ENCODE assay signal across 8 cellular contexts in genomic region chr12:119208626-119209061, GRCh38. TPM values are rescaled to one million over a fixed set of nuclear protein-coding genes. Genes with fewer than 3 reads are reported as not detected.
DNase-seq lines count a peak whose midpoint lies in the region; ATAC-seq and TF ChIP-seq lines count a peak whose summit lies in the region.

No MANE protein-coding gene starts in this region.

- H3K23ac ChIP-seq in H9 (ENCODE audit: insufficient read length, low read depth, low read length): no peak overlapping the region

- no peak for ATAC-seq in GM21526 (IDR thresholded peaks at IDR 0.05; ENCODE audit: low FRiP score, unreplicated experiment)

- H3K14ac ChIP-seq in H9 (ENCODE audit: insufficient read depth, low read length): peak overlapping the region; percentile 74

- no peak overlapping the region for H2BK12ac ChIP-seq in H9 (ENCODE audit: insufficient read length, low read depth, low read length)

- no peak for TF ChIP-seq CTCF in H9 (conservative IDR thresholded peaks at IDR 0.05)
- no peak for TF ChIP-seq CTCF in adrenal gland (IDR thresholded peaks at IDR 0.05)
- TF ChIP-seq CTCF in right atrium auricular region (IDR thresholded peaks at IDR 0.05): no peak
- TF ChIP-seq CTCF in smooth muscle cell (IDR thresholded peaks at IDR 0.05; ENCODE audit: borderline replicate concordance, insufficient read depth, poor library complexity, severe bottlenecking): no peak
- TF ChIP-seq CTCF in GM10266 (IDR thresholded peaks at IDR 0.05; ENCODE audit: control insufficient read depth, insufficient read depth, low read depth, missing control alignments): no peak
- no peak for TF ChIP-seq CTCF in CD14-positive monocyte (IDR thresholded peaks at IDR 0.05)

- H4K5ac ChIP-seq in H9 (ENCODE audit: insufficient read length, low read depth, low read length): no peak overlapping the region

- H2BK120ac ChIP-seq in H9 (ENCODE audit: low read depth, low read length, poor library complexity, severe bottlenecking): peak overlapping the region; percentile 83

- no peak overlapping the region for H3K56ac ChIP-seq in H9 (ENCODE audit: insufficient read length, low read depth, low read length)

- no peak overlapping the region for H3K9ac ChIP-seq in H9 (ENCODE audit: extremely low read depth, insufficient read length, low read length)
- H3K9ac ChIP-seq in smooth muscle cell (ENCODE audit: low read depth): peak overlapping the region; percentile 32

- H3K4ac ChIP-seq in H9 (ENCODE audit: low read depth, low read length): no peak overlapping the region; the same call in 1 of the 2 replicates

- no peak overlapping the region for H3K4me2 ChIP-seq in H9 (ENCODE audit: insufficient read depth, insufficient read length, low read length)
- H3K4me2 ChIP-seq in smooth muscle cell: no peak overlapping the region

- no peaks in the 10 kb centered on the region for H3K79me1 ChIP-seq in H9 (ENCODE audit: insufficient read depth, low read depth, low read length, poor library complexity, severe bottlenecking)

- H3K9me3 ChIP-seq in H9 (ENCODE audit: control insufficient read depth, low read depth, low read length): no peaks in the 10 kb centered on the region
- H3K9me3 ChIP-seq in adrenal gland (replicated peaks in 1 of 3): no peaks in the 10 kb centered on the region
- no peaks in the 10 kb centered on the region for H3K9me3 ChIP-seq in right atrium auricular region
- H3K9me3 ChIP-seq in smooth muscle cell (replicated peaks; ENCODE audit: low read depth): no peaks in the 10 kb centered on the region
- H3K9me3 ChIP-seq in effector memory CD4-positive, alpha-beta T cell (ENCODE audit: control insufficient read depth, low read length): no peaks in the 10 kb centered on the region

- TF ChIP-seq POLR2A in adrenal gland (IDR thresholded peaks at IDR 0.05): no peak

- H4K91ac ChIP-seq in H9 (ENCODE audit: insufficient read length, low read depth, low read length): no peak overlapping the region

- H3K4me1 Mint-ChIP-seq in H9 (peaks cover 55 to 61% of the 10 kb centered on the region in 2 experiments), CD14-positive monocyte (no peaks in the 10 kb centered on the region)

- H2AFZ ChIP-seq in H9 (ENCODE audit: low read length) (no peak overlapping the region), smooth muscle cell (ENCODE audit: low read depth) (no peak overlapping the region)

- H3K4me3 ChIP-seq in adrenal gland (no peak overlapping the region), right atrium auricular region (no peak overlapping the region), smooth muscle cell (no peak overlapping the region)
- no peak overlapping the region for H3K4me3 ChIP-seq in effector memory CD4-positive, alpha-beta T cell (ENCODE audit: insufficient read depth, low read depth, low read length, poor library complexity, severe bottlenecking)

- H4K20me1 ChIP-seq in H9 (ENCODE audit: control insufficient read depth, insufficient read depth, insufficient read length) (no peaks in the 10 kb centered on the region), smooth muscle cell (ENCODE audit: low read depth) (no peaks in the 10 kb centered on the region)

- H3K27me3 ChIP-seq in H9 (ENCODE audit: insufficient read depth, low read length) (no peaks in the 10 kb centered on the region), adrenal gland (no peaks in the 10 kb centered on the region), right atrium auricular region (no peaks in the 10 kb centered on the region), smooth muscle cell (ENCODE audit: low read depth) (no peaks in the 10 kb centered on the region)
- no peaks in the 10 kb centered on the region for H3K27me3 ChIP-seq in effector memory CD4-positive, alpha-beta T cell (replicated peaks; ENCODE audit: control insufficient read depth, insufficient read depth, low read length, poor library complexity, severe bottlenecking)

- H3K36me3 Mint-ChIP-seq in H9 (ENCODE audit: insufficient read depth in 1 of 3, low read depth in 3 of 3) (no peaks in the 10 kb centered on the region), CD14-positive monocyte (no peaks in the 10 kb centered on the region)

- H2AK5ac ChIP-seq in H9 (ENCODE audit: insufficient read length, low read length): no peak overlapping the region

- no peak overlapping the region for H3K4me3 Mint-ChIP-seq in H9
- H3K4me3 Mint-ChIP-seq in CD14-positive monocyte: no peak overlapping the region

- no CpG with 5 or more reads among the region's 6 CpGs for WGBS in H9 (ENCODE audit: extremely low coverage, insufficient read length, low lambda C conversion rate)
- 31 to 57% (median 34%) methylated on average over 3 to 6 of the region's 6 CpGs for WGBS in adrenal gland, 4 donors
- 61% methylated on average over 6 of the region's 6 CpGs for WGBS in smooth muscle cell (ENCODE audit: low lambda C conversion rate)

- no peaks in the 10 kb centered on the region for H3F3A ChIP-seq in smooth muscle cell (ENCODE audit: low read depth)

- H3K4me1 ChIP-seq in H9 (ENCODE audit: insufficient read depth, low read length) (peaks cover 4% of the 10 kb centered on the region; the same call in 1 of the 2 replicates), adrenal gland (replicated peaks in 1 of 2) (no peaks in the 10 kb centered on the region), right atrium auricular region (peaks cover 0 to 38% of the 10 kb centered on the region in 2 donors), smooth muscle cell (ENCODE audit: low read depth) (peaks cover 11% of the 10 kb centered on the region)
- no peaks in the 10 kb centered on the region for H3K4me1 ChIP-seq in effector memory CD4-positive, alpha-beta T cell (ENCODE audit: control insufficient read depth, insufficient read depth, low read length, poor library complexity, severe bottlenecking)

- DNase-seq in H9 (peak; percentile 76), adrenal gland (peak in 5 of 7 donors; percentile 6 to 80 (median 23)), right atrium auricular region (ENCODE audit: low spot score) (peak; percentile 96), smooth muscle cell (lab: John Stamatoyannopoulos, UW; ENCODE audit: unreplicated experiment) (no peak), GM10266 (ENCODE audit: extremely low spot score) (no peak), CD14-positive monocyte (ENCODE audit: low spot score) (no peak)
- no peak for DNase-seq in effector memory CD4-positive, alpha-beta T cell

- no peaks in the 10 kb centered on the region for H3K79me2 ChIP-seq in H9 (ENCODE audit: insufficient read depth, low read length)
- H3K79me2 ChIP-seq in smooth muscle cell (ENCODE audit: low read depth): no peaks in the 10 kb centered on the region

- H2BK15ac ChIP-seq in H9 (ENCODE audit: low read depth, low read length): no peak overlapping the region

- no peaks in the 10 kb centered on the region for H3K23me2 ChIP-seq in H9 (ENCODE audit: insufficient read length, low read depth, low read length, poor library complexity, severe bottlenecking)

- peak overlapping the region; percentile 1 for H3T11ph ChIP-seq in H9 (ENCODE audit: low read length)

- H3K36me3 ChIP-seq in adrenal gland (replicated peaks in 1 of 2): no peaks in the 10 kb centered on the region
- no peaks in the 10 kb centered on the region for H3K36me3 ChIP-seq in right atrium auricular region
- no peaks in the 10 kb centered on the region for H3K36me3 ChIP-seq in smooth muscle cell (ENCODE audit: low read depth)
- no peaks in the 10 kb centered on the region for H3K36me3 ChIP-seq in effector memory CD4-positive, alpha-beta T cell (ENCODE audit: control insufficient read depth, insufficient read depth, low read length)

- H2BK5ac ChIP-seq in H9 (ENCODE audit: insufficient read length, low read length): no peak overlapping the region

- intact Hi-C loops in adrenal gland (cut with DNase I): no loop called here
- intact Hi-C loops in CD14-positive monocyte (cut with micrococcal nuclease): no loop called here

- peak overlapping the region; percentile 77 for H3K18ac ChIP-seq in H9 (ENCODE audit: insufficient read length, low read depth, low read length)

- no peak overlapping the region for H2BK20ac ChIP-seq in H9 (ENCODE audit: low read depth, low read length, poor library complexity, severe bottlenecking)

- no peak overlapping the region for H3K27ac ChIP-seq in H9 (ENCODE audit: insufficient read length, low read depth, low read length)
- no peak overlapping the region for H3K27ac ChIP-seq in adrenal gland
- peak overlapping the region; percentile 73 to 87 for H3K27ac ChIP-seq in right atrium auricular region
- H3K27ac ChIP-seq in smooth muscle cell (ENCODE audit: low read depth): no peak overlapping the region
- no peak overlapping the region for H3K27ac ChIP-seq in effector memory CD4-positive, alpha-beta T cell (ENCODE audit: insufficient read depth, low read length, poor library complexity, severe bottlenecking)

- H4K8ac ChIP-seq in H9 (replicated peaks; ENCODE audit: insufficient read length, low read depth, low read length): no peak overlapping the region

- H3K27me3 Mint-ChIP-seq in H9 (ENCODE audit: low read depth): no peaks in the 10 kb centered on the region
- H3K27me3 Mint-ChIP-seq in CD14-positive monocyte (ENCODE audit: low read depth in 3 of 3): no peaks in the 10 kb centered on the region

- peak overlapping the region in 2 of 3 experiments; percentile 21 to 92; a peak in 3 of 7 replicates for H3K27ac Mint-ChIP-seq in H9
- no peak overlapping the region for H3K27ac Mint-ChIP-seq in CD14-positive monocyte

- H3K9me3 Mint-ChIP-seq in H9 (no peaks in the 10 kb centered on the region), CD14-positive monocyte (no peaks in the 10 kb centered on the region)

RNA-seq across cellular contexts. Expression of gene HSPB8, which starts 29.9 kb away (rescaled TPM):
- total RNA-seq in H9 (2021) (3.0 and 3.2 TPM in 2 replicates), adrenal gland (10 to 100 TPM in 6 of 8 donors, 1 to 10 TPM in 2; 4.0 to 27.8 (median 15.0) TPM), right atrium auricular region (100 to 1,000 TPM; 469 to 530 TPM), smooth muscle cell (73.8 and 103 TPM in 2 replicates)
- polyA plus RNA-seq in adrenal gland (10 to 100 TPM in 2 of 3 donors, 1 to 10 TPM in 1; 8.6 to 15.6 (median 10.2) TPM), smooth muscle cell (38.4 and 78.8 TPM in 2 replicates), CD14-positive monocyte (not detected)

Comparison
In these comparisons a context has a peak if more than half of its experiments do, and no peak if none do; other contexts are left out.
1. DNase-seq: peak in H9 (single experiment), adrenal gland (5 of 7) and right atrium auricular region (single experiment); none in smooth muscle cell (single experiment), effector memory CD4-positive, alpha-beta T cell (0 of 3), GM10266 (single experiment) and CD14-positive monocyte (single experiment).
2. H3K27ac ChIP-seq: peak in right atrium auricular region (2 of 2); none in H9 (single experiment), adrenal gland (0 of 5), smooth muscle cell (single experiment) and effector memory CD4-positive, alpha-beta T cell (single experiment).
3. H3K27ac Mint-ChIP-seq: peak in H9 (2 of 3); none in CD14-positive monocyte (0 of 7).